Comparison of ENCODE assay signal across 25 cellular contexts in genomic region chr7:99270702-99271101, GRCh38. TPM values are rescaled to one million over a fixed set of nuclear protein-coding genes. Genes with fewer than 3 reads are reported as not detected.
DNase-seq lines count a peak whose midpoint lies in the region; ATAC-seq, FAIRE-seq and TF ChIP-seq lines count a peak whose summit lies in the region.
"Had no signal": no experiment of that assay in that cellular context is flagged by ENCODE, and none has a peak within 500 bp of the region (broad histone marks: within the 10 kb centered on the region; RNA-seq: fewer than 3 reads in every experiment).

No MANE protein-coding gene starts in this region.

- CTCF ChIA-PET in IMR-90 (lab: Yijun Ruan, JAX) = no interaction called here
- CTCF ChIA-PET in HepG2 (lab: Yijun Ruan, JAX; ENCODE audit: low intra/inter-chr PET ratio, low total read pairs) = interaction anchor here (1.4 kb wide), 1 partner anchor 230 kb away, joined by 4 read pairs; no protein-coding TSS in a partner anchor

- H3K4ac ChIP-seq in IMR-90 (ENCODE audit: low read depth, low read length) = no peak overlapping the region

- H3K4me1 ChIP-seq in IMR-90 (ENCODE audit: control insufficient read depth, insufficient read depth, low read length) (peaks cover 12% of the 10 kb centered on the region), HepG2 (ENCODE audit: insufficient read depth, low read length) (peaks cover 47% of the 10 kb centered on the region)
- H3K4me1 ChIP-seq: left ventricle myocardium inferior, sigmoid colon had no signal

- H3K56ac ChIP-seq in IMR-90 (ENCODE audit: extremely low read depth, insufficient read depth, low read length) = no peak overlapping the region

- H3K9me1 ChIP-seq in IMR-90 (ENCODE audit: insufficient read depth, low read length) = peaks cover 17% of the 10 kb centered on the region

- H2BK5ac ChIP-seq in IMR-90 (ENCODE audit: low read depth, low read length, poor library complexity, severe bottlenecking) = no peak overlapping the region

- no peaks in the 10 kb centered on the region for H3K79me1 ChIP-seq in IMR-90 (ENCODE audit: low read depth in 1 of 2, low read length in 2 of 2)

- H2AK5ac ChIP-seq in IMR-90 (ENCODE audit: low read depth, low read length) = no peak overlapping the region; the same call in 1 of the 2 replicates

- no peak overlapping the region for H2BK15ac ChIP-seq in IMR-90 (ENCODE audit: low read depth, low read length)

- H4K20me1 ChIP-seq in IMR-90 (ENCODE audit: insufficient read depth, low read length) = no peaks in the 10 kb centered on the region
- H4K20me1 ChIP-seq in HepG2 (ENCODE audit: insufficient read depth, low read length) = no peaks in the 10 kb centered on the region
- H4K20me1 ChIP-seq: BLaER1 treated with 17β-estradiol and CSF1 and Interleukin-3, amounts not matched to agents 10 nM and 100 nM had no signal

- ATAC-seq in IMR-90 (ENCODE audit: low read depth) (no peak), HepG2 (no peak; the same call in 2 of the 3 replicates), GM21825 (IDR thresholded peaks at IDR 0.05; ENCODE audit: unreplicated experiment) (no peak), GM21529 (IDR thresholded peaks at IDR 0.05; ENCODE audit: unreplicated experiment) (no peak)
- ATAC-seq: natural killer cell treated with Interleukin-12 subunit alpha and Interleukin-12 subunit beta and Interleukin-15 and Interleukin-18, amount 100 ng/mL, for 72 hours; pancreas; SK-N-SH treated with all-trans-retinoic acid at 6 μM for 48 hours had no signal

- no peak overlapping the region for H3K14ac ChIP-seq in IMR-90 (replicated peaks; ENCODE audit: low read depth, low read length)

- POLR2A ChIA-PET in IMR-90 (lab: Charles Lee; ENCODE audit: unreplicated experiment) = no interaction called here
- POLR2A ChIA-PET in HepG2 (lab: Yijun Ruan, JAX) = no interaction called here

- in situ Hi-C loops in Caki2 (cut with HindIII; ENCODE audit: low pct_unique_long_range_greater_than_20kb, low sequenced_read_pairs) (no loop called here), IMR-90 (cut with MboI; ENCODE audit: low sequenced_read_pairs) (no loop called here), HepG2 (cut with HindIII; ENCODE audit: extremely low pct_ligation_motif_present, low pct_unique_long_range_greater_than_20kb) (no loop called here)

- TF ChIP-seq CTCF in IMR-90 (conservative IDR thresholded peaks at IDR 0.05; ENCODE audit: low read depth, low read length) = no peak
- TF ChIP-seq CTCF in choroid plexus epithelial cell (conservative IDR thresholded peaks at IDR 0.05; ENCODE audit: low read depth, low read length) = peak; percentile 4
- peak; percentile 71 for TF ChIP-seq CTCF in HepG2 (CRISPR knock-in tag; IDR thresholded peaks at IDR 0.05)
- TF ChIP-seq CTCF in GM20000 (IDR thresholded peaks at IDR 0.05; ENCODE audit: extremely low read depth, missing control alignments) = no peak

- TF ChIP-seq POLR2A in IMR-90 (IDR thresholded peaks at IDR 0.05; ENCODE audit: low read depth, low read length) (no peak), HepG2 (IDR thresholded peaks at IDR 0.05; ENCODE audit: insufficient read depth in 1 of 2, low read depth in 2 of 2, low read length in 2 of 2) (no peak)

- FAIRE-seq in HepG2 (lab: Jason Lieb, UNC) = peak; percentile 21
- FAIRE-seq: GM18507, pancreas, urothelium cell line had no signal

- H4K8ac ChIP-seq in IMR-90 (ENCODE audit: low read depth in 2 of 2, low read length in 2 of 2) = no peak overlapping the region

- H2AFZ ChIP-seq in IMR-90 (replicated peaks; ENCODE audit: low read length, poor library complexity) (peak overlapping the region; percentile 5), HepG2 (ENCODE audit: low read length) (no peak overlapping the region)

- TF ChIP-seq RAD21 in IMR-90 (IDR thresholded peaks at IDR 0.05; ENCODE audit: low read length) (no peak), HepG2 (CRISPR knock-in tag; IDR thresholded peaks at IDR 0.05) (peak; percentile 47; the same call in 1 of the 2 replicates)

- no peak overlapping the region for H2AK9ac ChIP-seq in IMR-90 (replicated peaks; ENCODE audit: low read depth, low read length, poor library complexity)

- 0 out of 2 replicates have a peak, but pooled peaks cover 4% of the 10 kb centered on the region for H3K9me3 ChIP-seq in IMR-90 (ENCODE audit: control insufficient read depth, insufficient read depth, low read length)
- no peaks in the 10 kb centered on the region for H3K9me3 ChIP-seq in HepG2 (ENCODE audit: low read length)
- H3K9me3 ChIP-seq: BLaER1 treated with 17β-estradiol and CSF1 and Interleukin-3, amounts not matched to agents 10 nM and 100 nM; pancreas had no signal

- H3K27me3 ChIP-seq in IMR-90 (ENCODE audit: control insufficient read depth, insufficient read depth, low read length) = no peaks in the 10 kb centered on the region
- peaks cover 0 to 5% of the 10 kb centered on the region in 2 experiments; a peak in 1 of 5 replicates for H3K27me3 ChIP-seq in HepG2 (ENCODE audit: control insufficient read depth in 1 of 2, insufficient read depth in 2 of 2, low read length in 2 of 2)
- H3K27me3 ChIP-seq: BLaER1 treated with 17β-estradiol and CSF1 and Interleukin-3, amounts not matched to agents 10 nM and 100 nM; pancreas; sigmoid colon had no signal

- H3K9ac ChIP-seq in IMR-90 (ENCODE audit: low read depth, low read length) = no peak overlapping the region
- H3K9ac ChIP-seq in HepG2 (ENCODE audit: insufficient read depth, low read depth, low read length) = no peak overlapping the region
- H3K9ac ChIP-seq: BLaER1 treated with 17β-estradiol and CSF1 and Interleukin-3, amounts not matched to agents 10 nM and 100 nM had no signal

- H3K18ac ChIP-seq in IMR-90 (ENCODE audit: low read depth, low read length) = no peak overlapping the region

- H3K4me2 ChIP-seq in IMR-90 (ENCODE audit: low read depth, low read length) = no peak overlapping the region
- H3K4me2 ChIP-seq in HepG2 (ENCODE audit: low read depth, low read length) = peak overlapping the region; percentile 51; the same call in 1 of the 2 replicates

- no peak overlapping the region for H3K23ac ChIP-seq in IMR-90 (ENCODE audit: low read depth, low read length)

- H4K91ac ChIP-seq in IMR-90 (ENCODE audit: insufficient read depth, low read depth, low read length) = no peak overlapping the region

- no peak overlapping the region for H2BK20ac ChIP-seq in IMR-90 (ENCODE audit: low read depth, low read length)

- DNase-seq in Caki2 (ENCODE audit: low read depth) (peak; percentile 13), IMR-90 (no peak), choroid plexus epithelial cell (ENCODE audit: low read depth) (no peak), HepG2 (ENCODE audit: low spot score) (peak; percentile 43), GM20000 (ENCODE audit: low spot score) (no peak)
- DNase-seq in stimulated activated CD4-positive, alpha-beta T cell treated with anti-CD3 and anti-CD28 coated beads, Interleukin-15, amount 100 ng/mL, for 24 hours = no peak
- DNase-seq: activated CD4-positive, alpha-beta T cell treated with anti-CD3 and anti-CD28 coated beads, Interleukin-2, amount 10 ng/mL, durations not matched to agents 7 days and 5 days; activated naive CD8-positive, alpha-beta T cell treated with anti-CD3 and anti-CD28 coated beads, Interleukin-2, amount 10 ng/mL, durations not matched to agents 7 days and 5 days; cortex of kidney; GDM1; glutamatergic neuron; left ventricle myocardium inferior; NCI-H524 treated with DMSO at 0.1 percent for 48 hours; pancreas; sigmoid colon had no signal

- dilution Hi-C loops in IMR-90 (cut with HindIII; ENCODE audit: low sequenced_read_pairs, unreplicated experiment) = no loop called here

- H3K27ac ChIP-seq in IMR-90 (ENCODE audit: insufficient read depth, low read length) = no peak overlapping the region
- H3K27ac ChIP-seq in HepG2 (ENCODE audit: extremely low read length, insufficient read depth, low read length) = no peak overlapping the region
- H3K27ac ChIP-seq: BLaER1 treated with 17β-estradiol and CSF1 and Interleukin-3, amounts not matched to agents 10 nM and 100 nM; left ventricle myocardium inferior; pancreas; sigmoid colon had no signal

- intact Hi-C loops in IMR-90 (cut with micrococcal nuclease) = no loop called here
- intact Hi-C loops in HepG2 (cut with micrococcal nuclease; ENCODE audit: unreplicated experiment) = loop anchor here (1.0 kb wide), 1 partner anchor 230 kb away; no protein-coding TSS in a partner anchor

- H3K79me2 ChIP-seq in HepG2 (ENCODE audit: insufficient read depth, low read length) = no peaks in the 10 kb centered on the region

- H3K36me3 ChIP-seq in IMR-90 (ENCODE audit: control insufficient read depth, insufficient read depth, low read length) = no peaks in the 10 kb centered on the region
- no peaks in the 10 kb centered on the region for H3K36me3 ChIP-seq in HepG2 (replicated peaks in 1 of 2; ENCODE audit: control insufficient read depth in 1 of 2, insufficient read depth in 2 of 2, low read length in 2 of 2)
- H3K36me3 ChIP-seq: BLaER1 treated with 17β-estradiol and CSF1 and Interleukin-3, amounts not matched to agents 10 nM and 100 nM; left ventricle myocardium inferior; pancreas; sigmoid colon had no signal

- H3K4me3 ChIP-seq in IMR-90 (ENCODE audit: insufficient read depth, low read depth, low read length) = no peak overlapping the region
- no peak overlapping the region for H3K4me3 ChIP-seq in choroid plexus epithelial cell (ENCODE audit: low read depth, low read length)
- no peak overlapping the region; a peak in 1 of 6 replicates for H3K4me3 ChIP-seq in HepG2 (replicated peaks in 1 of 3; ENCODE audit: insufficient read depth in 1 of 3, low read depth in 2 of 3, low read length in 3 of 3)
- H3K4me3 ChIP-seq: BLaER1 treated with 17β-estradiol and CSF1 and Interleukin-3, amounts not matched to agents 10 nM and 100 nM; left ventricle myocardium inferior; pancreas; sigmoid colon had no signal

- 94% methylated on average over 3 of the region's 16 CpGs; no CpG with 5 or more reads in 1 of the 2 experiments for WGBS in IMR-90 (ENCODE audit: extremely low coverage in 2 of 2, insufficient read length in 1 of 2), 2 experiments
- WGBS in HepG2 (ENCODE audit: low lambda C conversion rate) = 3% methylated on average over 5 of the region's 16 CpGs

- no peak overlapping the region for H2BK120ac ChIP-seq in IMR-90 (ENCODE audit: low read depth, low read length)

- H4K5ac ChIP-seq in IMR-90 (ENCODE audit: low read depth, low read length) = no peak overlapping the region

- BruUV-seq in IMR-90 (replicated peaks; lab: Mats Ljungman, UMichigan) = no TSS peak
- BruUV-seq in HepG2 (replicated peaks; lab: Mats Ljungman, UMichigan) = no TSS peak

- TF ChIP-seq EP300 in HepG2 (IDR thresholded peaks at IDR 0.05; ENCODE audit: low read depth in 2 of 2, low read length in 2 of 2) (no peak), HepG2 (CRISPR knock-in tag; IDR thresholded peaks at IDR 0.05; ENCODE audit: borderline replicate concordance) (no peak)

RNA-seq across cellular contexts. Expression of gene MYH16, which starts 1.9 kb away (rescaled TPM):
- total RNA-seq in Caki2 (2014; rRNA removed; shearing (Covaris generic); ENCODE audit: low replicate concordance) = 0.09 and 0.24 TPM in 2 replicates
- total RNA-seq in IMR-90 (2012; rRNA removed) (0.18 and 0.28 TPM in 2 replicates), HepG2 (2016; rRNA removed; fragmentation: Illumina TruSeq; extraction: Trizol) (0.15 and 0.20 TPM in 2 replicates)
- polyA plus RNA-seq in IMR-90 (2012; rRNA removed) (0.03 and 0.09 TPM in 2 replicates), HepG2 (2011; rRNA removed) (0.05 and 0.25 TPM in 2 replicates)
- polyA plus RNA-seq in IMR-90 (2012; cell fraction: cytosol; rRNA removed) = 0.02 and 0.09 TPM in 2 replicates
- polyA plus RNA-seq in IMR-90 (2012; cell fraction: nucleus; rRNA removed; ENCODE audit: low replicate concordance) = 0.03 and 0.04 TPM in 2 replicates
- total RNA-seq in HepG2 (2016; cell fraction: cytosol; rRNA removed; fragmentation: Illumina TruSeq; extraction: Trizol; ENCODE audit: low read depth) = not detected in 2 replicates
- 0.15 and 0.37 TPM in 2 replicates for total RNA-seq in HepG2 (2016; cell fraction: insoluble cytoplasmic fraction; rRNA removed; fragmentation: Illumina TruSeq; extraction: Trizol)
- total RNA-seq in HepG2 (2016; cell fraction: membrane; rRNA removed; fragmentation: Illumina TruSeq; extraction: Trizol) = 0.15 TPM in 1 of 2 replicates, not detected in the other
- total RNA-seq in HepG2 (2016; cell fraction: nucleus; rRNA removed; fragmentation: Illumina TruSeq; extraction: Trizol) = 0.13 TPM in 1 of 2 replicates, not detected in the other
- 0.06 and 0.11 TPM in 2 replicates for polyA plus RNA-seq in HepG2 (2011; cell fraction: cytosol; rRNA removed)
- 0.05 and 0.08 TPM in 2 replicates for polyA plus RNA-seq in HepG2 (2011; cell fraction: nucleus; rRNA removed)
- polyA plus RNA-seq in HepG2 (2012) = 0.05 TPM in 1 of 2 replicates, not detected in the other
- polyA plus RNA-seq in HepG2 (2016; cell fraction: cytosol; fragmentation: Illumina TruSeq; extraction: Trizol; ENCODE audit: low read depth) = 0.11 and 0.15 TPM in 2 replicates
- 0.11 and 0.27 TPM in 2 replicates for polyA plus RNA-seq in HepG2 (2016; cell fraction: insoluble cytoplasmic fraction; fragmentation: Illumina TruSeq; extraction: Trizol; ENCODE audit: low read depth)
- 0.10 TPM in 1 of 2 replicates, not detected in the other for polyA plus RNA-seq in HepG2 (2016; cell fraction: membrane; fragmentation: Illumina TruSeq; extraction: Trizol; ENCODE audit: low read depth)
- polyA plus RNA-seq in HepG2 (2016; cell fraction: nucleus; fragmentation: Illumina TruSeq; extraction: Trizol; ENCODE audit: insufficient read depth, low read depth) = not detected in 2 replicates
- not detected in 2 replicates for polyA minus RNA-seq in HepG2 (2011; rRNA and poly(A)+ RNA removed; ENCODE audit: low replicate concordance)
- not detected in 2 replicates for polyA minus RNA-seq in HepG2 (2011; cell fraction: cytosol; rRNA and poly(A)+ RNA removed)
- polyA minus RNA-seq in HepG2 (2011; cell fraction: nucleus; rRNA and poly(A)+ RNA removed) = not detected in 2 replicates
- total RNA-seq: activated CD4-positive, alpha-beta T cell treated with anti-CD3 and anti-CD28 coated beads, Interleukin-2, amount 10 ng/mL, durations not matched to agents 7 days and 5 days; activated naive CD8-positive, alpha-beta T cell treated with anti-CD3 and anti-CD28 coated beads, Interleukin-2, amount 10 ng/mL, durations not matched to agents 7 days and 5 days; activated T-helper 2 cell treated with anti-CD3 and anti-CD28 coated beads, Interferon-gamma antibody, Interleukin-2, Interleukin-4, amounts not matched to agents 10 μg/mL and 5 μg/mL and 100 μg/mL, durations not matched to agents 14 hours and 24 hours and 36 hours; left ventricle myocardium inferior; natural killer cell treated with Interleukin-12 subunit alpha and Interleukin-12 subunit beta and Interleukin-15 and Interleukin-18, amount 100 ng/mL, for 72 hours; sigmoid colon; T-helper 2 cell treated with Interferon-gamma antibody and Interleukin-4, amounts not matched to agents 100 ng/mL and 5 ng/mL, for 36 hours had no signal
- polyA plus RNA-seq: IgD-negative memory B cell had no signal

RNA-seq across cellular contexts. Expression of gene ARPC1A, which starts 55.0 kb away (rescaled TPM):
- 125 and 179 TPM in 2 replicates for total RNA-seq in Caki2 (2014; rRNA removed; shearing (Covaris generic); ENCODE audit: low replicate concordance)
- total RNA-seq in IMR-90 (2012; rRNA removed) (321 and 327 TPM in 2 replicates), HepG2 (2016; rRNA removed; fragmentation: Illumina TruSeq; extraction: Trizol) (88.5 and 89.7 TPM in 2 replicates)
- polyA plus RNA-seq in IMR-90 (2012; rRNA removed) (253 and 260 TPM in 2 replicates), HepG2 (2011; rRNA removed) (44.3 and 46.8 TPM in 2 replicates)
- 307 and 343 TPM in 2 replicates for polyA plus RNA-seq in IMR-90 (2012; cell fraction: cytosol; rRNA removed)
- 103 and 113 TPM in 2 replicates for polyA plus RNA-seq in IMR-90 (2012; cell fraction: nucleus; rRNA removed; ENCODE audit: low replicate concordance)
- total RNA-seq in HepG2 (2016; cell fraction: cytosol; rRNA removed; fragmentation: Illumina TruSeq; extraction: Trizol; ENCODE audit: low read depth) = 352 and 381 TPM in 2 replicates
- 88.4 and 99.3 TPM in 2 replicates for total RNA-seq in HepG2 (2016; cell fraction: insoluble cytoplasmic fraction; rRNA removed; fragmentation: Illumina TruSeq; extraction: Trizol)
- 379 and 382 TPM in 2 replicates for total RNA-seq in HepG2 (2016; cell fraction: membrane; rRNA removed; fragmentation: Illumina TruSeq; extraction: Trizol)
- 36.5 and 43.0 TPM in 2 replicates for total RNA-seq in HepG2 (2016; cell fraction: nucleus; rRNA removed; fragmentation: Illumina TruSeq; extraction: Trizol)
- 69.4 and 70.9 TPM in 2 replicates for polyA plus RNA-seq in HepG2 (2011; cell fraction: cytosol; rRNA removed)
- polyA plus RNA-seq in HepG2 (2011; cell fraction: nucleus; rRNA removed) = 27.0 and 30.7 TPM in 2 replicates
- polyA plus RNA-seq in HepG2 (2012) = 77.3 and 81.6 TPM in 2 replicates
- 628 and 647 TPM in 2 replicates for polyA plus RNA-seq in HepG2 (2016; cell fraction: cytosol; fragmentation: Illumina TruSeq; extraction: Trizol; ENCODE audit: low read depth)
- polyA plus RNA-seq in HepG2 (2016; cell fraction: insoluble cytoplasmic fraction; fragmentation: Illumina TruSeq; extraction: Trizol; ENCODE audit: low read depth) = 133 and 136 TPM in 2 replicates
- 501 and 566 TPM in 2 replicates for polyA plus RNA-seq in HepG2 (2016; cell fraction: membrane; fragmentation: Illumina TruSeq; extraction: Trizol; ENCODE audit: low read depth)
- 71.6 and 84.3 TPM in 2 replicates for polyA plus RNA-seq in HepG2 (2016; cell fraction: nucleus; fragmentation: Illumina TruSeq; extraction: Trizol; ENCODE audit: insufficient read depth, low read depth)
- 89.0 and 132 TPM in 2 replicates for polyA minus RNA-seq in HepG2 (2011; rRNA and poly(A)+ RNA removed; ENCODE audit: low replicate concordance)
- 36.2 and 38.2 TPM in 2 replicates for polyA minus RNA-seq in HepG2 (2011; cell fraction: cytosol; rRNA and poly(A)+ RNA removed)
- polyA minus RNA-seq in HepG2 (2011; cell fraction: nucleus; rRNA and poly(A)+ RNA removed) = 21.1 and 31.1 TPM in 2 replicates

Comparison
In these comparisons a context has a peak if more than half of its experiments do, and no peak if none do; other contexts are left out.
1. DNase-seq: peak in Caki2 (single experiment) and HepG2 (single experiment); none in IMR-90 (single experiment), choroid plexus epithelial cell (single experiment), stimulated activated CD4-positive, alpha-beta T cell treated with anti-CD3 and anti-CD28 coated beads, Interleukin-15, amount 100 ng/mL, for 24 hours (single experiment) and GM20000 (single experiment).
2. CTCF ChIP-seq: peak in choroid plexus epithelial cell (single experiment) and HepG2 (single experiment); none in IMR-90 (single experiment) and GM20000 (single experiment).